Comparison of ENCODE assay signal across 8 cellular contexts in genomic region chr2:202376460-202377307, GRCh38. TPM values are rescaled to one million over a fixed set of nuclear protein-coding genes. Genes with fewer than 3 reads are reported as not detected.
DNase-seq lines count a peak whose midpoint lies in the region; ATAC-seq, FAIRE-seq and TF ChIP-seq lines count a peak whose summit lies in the region.

No MANE protein-coding gene starts in this region.

- H3K27ac Mint-ChIP-seq in CD8-positive, alpha-beta memory T cell, result peak overlapping the region; percentile 81 to 99 (median 92)

- H3K4me1 ChIP-seq in CD8-positive, alpha-beta memory T cell (ENCODE audit: insufficient read depth, low read length), result no peaks in the 10 kb centered on the region
- H3K4me1 ChIP-seq in HUES6 (ENCODE audit: control insufficient read depth, insufficient read depth, low read length) (peaks cover 12% of the 10 kb centered on the region), kidney (ENCODE audit: control insufficient read depth in 1 of 2, insufficient read depth in 1 of 2, low read depth in 1 of 2, low read length in 2 of 2) (peaks cover 0 to 12% of the 10 kb centered on the region in 2 donors)

- peaks cover 0 to 3% of the 10 kb centered on the region in 2 donors for H3K27me3 Mint-ChIP-seq in CD8-positive, alpha-beta memory T cell

- FAIRE-seq in kidney (lab: Jason Lieb, UNC), result no peak

- TF ChIP-seq CTCF in VCaP (conservative IDR thresholded peaks at IDR 0.05), result no peak
- no peak for TF ChIP-seq CTCF in kidney (IDR thresholded peaks at IDR 0.05; ENCODE audit: borderline replicate concordance, extremely low read depth, insufficient read depth)

- DNase-seq in CD8-positive, alpha-beta memory T cell, result peak; percentile 2 to 65 (median 28)
- DNase-seq in caudate nucleus (lab: John Stamatoyannopoulos, UW), result peak in 47 of 61 donors; percentile 6 to 79 (median 55)
- DNase-seq in kidney, result peak; percentile 86
- peak; percentile 8 to 37 for DNase-seq in stimulated activated CD4-positive, alpha-beta T cell treated with anti-CD3 and anti-CD28 coated beads, Interleukin-12 subunit alpha, Interleukin-12 subunit beta, amount 100 ng/mL, for 24 hours (ENCODE audit: low read depth in 2 of 2)
- no peak for DNase-seq in NCI-H2196 treated with DMSO at 0.1 percent for 48 hours (lab: John Stamatoyannopoulos, UW; ENCODE audit: unreplicated experiment)

- H3K9me3 ChIP-seq in CD8-positive, alpha-beta memory T cell (ENCODE audit: low read length), result no peaks in the 10 kb centered on the region
- H3K9me3 ChIP-seq in HUES6 (ENCODE audit: control insufficient read depth, insufficient read depth, low read depth, low read length) (no peaks in the 10 kb centered on the region), kidney (ENCODE audit: control insufficient read depth in 1 of 2, low read length in 2 of 2) (no peaks in the 10 kb centered on the region)

- ATAC-seq in GM21390 (IDR thresholded peaks at IDR 0.05; ENCODE audit: unreplicated experiment), result peak; percentile 21

- peak overlapping the region; percentile 96 for H3K9ac ChIP-seq in HUES6 (ENCODE audit: low read length)
- peak overlapping the region; percentile 52 to 81 for H3K9ac ChIP-seq in kidney (ENCODE audit: low read length in 2 of 2)

- POLR2A ChIA-PET in CD8-positive, alpha-beta memory T cell (lab: Charles Lee), result interaction anchor here (0.5 to 0.8 kb wide), 4 partner anchors 67 to 540 kb away, joined by 3 to 5 read pairs (median 4); no protein-coding TSS in a partner anchor

- CTCF ChIA-PET in CD8-positive, alpha-beta memory T cell (lab: Charles Lee), result no interaction called here

- peaks cover 38 to 48% (median 48%) of the 10 kb centered on the region in 3 donors for H3K4me1 Mint-ChIP-seq in CD8-positive, alpha-beta memory T cell

- H3K4me3 Mint-ChIP-seq in CD8-positive, alpha-beta memory T cell, result peak overlapping the region; percentile 97 to 100 (median 99)

- H3K36me3 ChIP-seq in CD8-positive, alpha-beta memory T cell (ENCODE audit: insufficient read depth, low read length), result no peaks in the 10 kb centered on the region
- H3K36me3 ChIP-seq in HUES6 (ENCODE audit: control insufficient read depth, insufficient read depth, low read length) (peaks cover 3% of the 10 kb centered on the region; the same call in 1 of the 2 replicates), kidney (ENCODE audit: control insufficient read depth in 1 of 2, insufficient read depth in 2 of 2, low read length in 2 of 2) (no peaks in the 10 kb centered on the region)

- H3K4me3 ChIP-seq in CD8-positive, alpha-beta memory T cell (ENCODE audit: low read length), result peak overlapping the region; percentile 93
- H3K4me3 ChIP-seq in HUES6 (ENCODE audit: low read depth, low read length), result peak overlapping the region; percentile 92
- peak overlapping the region; percentile 81 to 96 for H3K4me3 ChIP-seq in kidney (ENCODE audit: low read length in 2 of 2)

- H3K27me3 ChIP-seq in CD8-positive, alpha-beta memory T cell (ENCODE audit: insufficient read depth, low read length, poor library complexity, severe bottlenecking), result no peaks in the 10 kb centered on the region
- H3K27me3 ChIP-seq in HUES6 (ENCODE audit: control insufficient read depth, insufficient read depth, low read length), result no peaks in the 10 kb centered on the region

- intact Hi-C loops in kidney (cut with DNase I), result no loop called here

- H3K36me3 Mint-ChIP-seq in CD8-positive, alpha-beta memory T cell, result peaks cover 0 to 20% (median 0%) of the 10 kb centered on the region in 3 donors

- no peaks in the 10 kb centered on the region for H3K9me3 Mint-ChIP-seq in CD8-positive, alpha-beta memory T cell

- peak overlapping the region; percentile 65 for H3K27ac ChIP-seq in CD8-positive, alpha-beta memory T cell (ENCODE audit: low read depth, low read length)
- H3K27ac ChIP-seq in HUES6 (ENCODE audit: low read depth, low read length) (peak overlapping the region; percentile 80; the same call in 1 of the 2 replicates), VCaP (peak overlapping the region; percentile 97), caudate nucleus (ENCODE audit: low read depth, low read length) (peak overlapping the region; percentile 89), kidney (ENCODE audit: low read depth in 2 of 2, low read length in 2 of 2) (peak overlapping the region; percentile 93 to 97)

RNA-seq across cellular contexts. Expression of gene BMPR2, which starts 0.6 kb away (rescaled TPM):
- 1 to 10 TPM; 9.7 TPM for total RNA-seq in CD8-positive, alpha-beta memory T cell
- polyA plus RNA-seq in CD8-positive, alpha-beta memory T cell, result 3.1 TPM
- total RNA-seq in kidney, result 66.9 TPM
- polyA plus RNA-seq in kidney (ENCODE audit: insufficient read depth, low read depth, low replicate concordance), result 12.5 TPM
